30 cellular contexts compared by ENCODE assay signal in the genomic region with DNA sequence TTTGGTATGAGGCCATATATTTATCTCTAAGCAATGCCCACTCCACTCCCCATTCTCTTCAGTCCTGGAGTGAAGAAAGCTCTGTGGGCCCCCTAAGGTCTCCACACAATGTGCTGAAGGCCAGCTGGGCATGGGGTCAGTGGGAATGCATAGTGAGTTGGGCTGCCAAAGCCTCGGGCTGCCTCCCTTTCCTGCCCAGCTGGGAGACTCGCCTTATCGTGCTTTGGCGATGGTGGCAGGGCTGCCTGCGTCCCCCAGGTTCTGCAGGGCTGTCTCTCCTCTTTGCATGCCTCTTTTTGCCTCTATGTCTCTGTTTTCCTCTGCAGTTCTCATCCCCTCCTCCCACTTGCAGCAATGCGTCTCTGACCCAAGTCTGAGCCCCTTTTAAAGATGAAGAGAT.
"Had no signal": no experiment of that assay in that cellular context is flagged by ENCODE, and none has a peak within 500 bp of the region (broad histone marks: within the 10 kb centered on the region; RNA-seq: fewer than 3 reads in every experiment).

No MANE protein-coding gene starts in this region.

- FAIRE-seq: colon, endometrium, endothelial cell of umbilical vein, frontal cortex had no signal

- H3K27ac Mint-ChIP-seq: activated CD4-positive, alpha-beta memory T cell treated with anti-CD3 and anti-CD28 coated beads for 36 hours; activated CD4-positive, alpha-beta T cell treated with anti-CD3 and anti-CD28 coated beads for 36 hours; activated CD4-positive, alpha-beta T cell treated with anti-CD3 and anti-CD28 coated beads, Interleukin-2, amount 10 ng/mL, durations not matched to agents 24 days and 14 days; activated naive CD4-positive, alpha-beta T cell treated with anti-CD3 and anti-CD28 coated beads, Interleukin-2, amount 10 ng/mL, durations not matched to agents 7 days and 5 days; activated naive CD4-positive, alpha-beta T cell treated with anti-CD3 and anti-CD28 coated beads, Interleukin-2, amount 50 U/mL, for 72 hours; activated naive CD8-positive, alpha-beta T cell treated with anti-CD3 and anti-CD28 coated beads, Interleukin-2, amount 10 ng/mL, durations not matched to agents 7 days and 5 days; activated T-cell treated with anti-CD3 and anti-CD28 coated beads, Interleukin-2, amount 50 U/mL, for 24 hours; activated T-cell treated with anti-CD3 and anti-CD28 coated beads, Interleukin-2, amount 50 U/mL, for 72 hours; brain had no signal

- H3K36me3 ChIP-seq: ascending aorta, breast epithelium, cardiac muscle cell had no signal

- ATAC-seq: activated CD4-positive, alpha-beta T cell treated with anti-CD3 and anti-CD28 coated beads for 36 hours; activated naive CD4-positive, alpha-beta T cell treated with anti-CD3 and anti-CD28 coated beads, Interleukin-2, amount 50 U/mL, for 72 hours; activated T-cell treated with anti-CD3 and anti-CD28 coated beads, Interleukin-2, amount 50 U/mL, for 72 hours had no signal

- H3K4me1 Mint-ChIP-seq: activated CD4-positive, alpha-beta T cell treated with anti-CD3 and anti-CD28 coated beads for 36 hours; activated CD4-positive, alpha-beta T cell treated with anti-CD3 and anti-CD28 coated beads, Interleukin-2, amount 10 ng/mL, durations not matched to agents 24 days and 14 days; activated naive CD4-positive, alpha-beta T cell treated with anti-CD3 and anti-CD28 coated beads, Interleukin-2, amount 10 ng/mL, durations not matched to agents 7 days and 5 days; activated naive CD8-positive, alpha-beta T cell treated with anti-CD3 and anti-CD28 coated beads, Interleukin-2, amount 10 ng/mL, durations not matched to agents 7 days and 5 days; central memory CD8-positive, alpha-beta T cell had no signal

- H3K4me1 ChIP-seq: ascending aorta, breast epithelium had no signal

- H3K4me3 Mint-ChIP-seq: activated CD4-positive, alpha-beta memory T cell treated with anti-CD3 and anti-CD28 coated beads for 36 hours; activated CD4-positive, alpha-beta T cell treated with anti-CD3 and anti-CD28 coated beads for 36 hours; activated CD4-positive, alpha-beta T cell treated with anti-CD3 and anti-CD28 coated beads, Interleukin-2, amount 10 ng/mL, durations not matched to agents 24 days and 14 days; activated naive CD4-positive, alpha-beta T cell treated with anti-CD3 and anti-CD28 coated beads, Interleukin-2, amount 10 ng/mL, durations not matched to agents 7 days and 5 days; activated naive CD8-positive, alpha-beta T cell treated with anti-CD3 and anti-CD28 coated beads, Interleukin-2, amount 10 ng/mL, durations not matched to agents 7 days and 5 days; activated T-cell treated with anti-CD3 and anti-CD28 coated beads, Interleukin-2, amount 50 U/mL, for 24 hours; activated T-cell treated with anti-CD3 and anti-CD28 coated beads, Interleukin-2, amount 50 U/mL, for 72 hours; brain; central memory CD8-positive, alpha-beta T cell had no signal

- H3K27me3 Mint-ChIP-seq: activated naive CD8-positive, alpha-beta T cell treated with anti-CD3 and anti-CD28 coated beads, Interleukin-2, amount 10 ng/mL, durations not matched to agents 7 days and 5 days had no signal

- H3K9me3 Mint-ChIP-seq: activated CD4-positive, alpha-beta memory T cell treated with anti-CD3 and anti-CD28 coated beads for 36 hours; activated CD4-positive, alpha-beta T cell treated with anti-CD3 and anti-CD28 coated beads, Interleukin-2, amount 10 ng/mL, durations not matched to agents 24 days and 14 days; activated naive CD4-positive, alpha-beta T cell treated with anti-CD3 and anti-CD28 coated beads, Interleukin-2, amount 10 ng/mL, durations not matched to agents 7 days and 5 days; activated naive CD4-positive, alpha-beta T cell treated with anti-CD3 and anti-CD28 coated beads, Interleukin-2, amount 50 U/mL, for 72 hours; activated naive CD8-positive, alpha-beta T cell treated with anti-CD3 and anti-CD28 coated beads, Interleukin-2, amount 10 ng/mL, durations not matched to agents 7 days and 5 days; activated T-cell treated with anti-CD3 and anti-CD28 coated beads, Interleukin-2, amount 50 U/mL, for 24 hours; activated T-cell treated with anti-CD3 and anti-CD28 coated beads, Interleukin-2, amount 50 U/mL, for 72 hours; central memory CD8-positive, alpha-beta T cell had no signal

- H3K27me3 ChIP-seq: ascending aorta, breast epithelium, cardiac muscle cell had no signal

- H3K9me3 ChIP-seq: ascending aorta had no signal

- H3K27ac ChIP-seq: ascending aorta, breast epithelium, cardiac muscle cell, epithelial cell of prostate had no signal

- DNase-seq: activated CD4-positive, alpha-beta memory T cell treated with anti-CD3 and anti-CD28 coated beads for 36 hours; activated CD4-positive, alpha-beta T cell treated with anti-CD3 and anti-CD28 coated beads for 36 hours; activated CD4-positive, CD25-positive, alpha-beta regulatory T cell; activated CD4-positive, CD25-positive, alpha-beta regulatory T cell treated with anti-CD3 and anti-CD28 coated beads, Interleukin-2, amount 50 U/mL, for 72 hours; activated CD8-positive, alpha-beta memory T cell treated with anti-CD3 and anti-CD28 coated beads for 24 hours; activated CD8-positive, alpha-beta memory T cell treated with anti-CD3 and anti-CD28 coated beads, Interleukin-2, amount 50 U/mL, for 4 hours; activated gamma-delta T cell; activated naive CD4-positive, alpha-beta T cell; activated naive CD4-positive, alpha-beta T cell treated with anti-CD3 and anti-CD28 coated beads, Interleukin-2, amount 10 ng/mL, durations not matched to agents 7 days and 5 days; activated naive CD8-positive, alpha-beta T cell treated with anti-CD3 and anti-CD28 coated beads, Interleukin-2, amount 10 ng/mL, durations not matched to agents 7 days and 5 days; activated T-cell treated with anti-CD3 and anti-CD28 coated beads for 4 hours; activated T-cell treated with anti-CD3 and anti-CD28 coated beads, Interleukin-2, amount 50 U/mL, for 24 hours; activated T-cell treated with anti-CD3 and anti-CD28 coated beads, Interleukin-2, amount 50 U/mL, for 72 hours; cortex of kidney; dermis blood vessel endothelial cell; effector CD8-positive, alpha-beta T cell; foreskin fibroblast; T-helper 2 cell had no signal

- H3K36me3 Mint-ChIP-seq: activated CD4-positive, alpha-beta memory T cell treated with anti-CD3 and anti-CD28 coated beads for 36 hours; activated naive CD4-positive, alpha-beta T cell treated with anti-CD3 and anti-CD28 coated beads, Interleukin-2, amount 10 ng/mL, durations not matched to agents 7 days and 5 days; activated naive CD4-positive, alpha-beta T cell treated with anti-CD3 and anti-CD28 coated beads, Interleukin-2, amount 50 U/mL, for 72 hours; activated naive CD8-positive, alpha-beta T cell treated with anti-CD3 and anti-CD28 coated beads, Interleukin-2, amount 10 ng/mL, durations not matched to agents 7 days and 5 days; brain had no signal

- H3K4me3 ChIP-seq: ascending aorta, breast epithelium, cardiac muscle cell had no signal
